ENCODE assay signal across 22 cellular contexts in the genomic region with DNA sequence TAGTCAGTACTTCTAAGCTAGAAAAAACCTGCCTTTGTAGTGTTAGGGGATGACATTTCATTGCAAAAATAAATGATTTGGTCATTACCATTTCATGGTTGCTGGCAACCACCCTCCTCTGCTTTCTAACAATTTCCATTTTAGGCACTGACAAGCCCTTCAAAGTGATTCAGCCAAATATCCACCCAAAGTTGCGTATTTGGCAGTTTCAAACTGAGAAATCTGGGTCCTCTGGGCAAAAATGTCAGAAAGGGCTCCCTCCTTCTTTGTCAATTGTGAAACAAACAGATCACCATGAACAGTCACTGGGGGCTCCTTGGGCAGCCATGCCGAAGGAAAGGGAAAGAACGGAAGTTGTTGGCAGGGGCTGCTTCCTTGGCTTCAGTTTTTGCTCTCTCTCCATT. TPM values are rescaled to one million over a fixed set of nuclear protein-coding genes. Genes with fewer than 3 reads are reported as not detected.
A peak's percentile ranks its signal among the peaks of the same experiment; 100 is the strongest.
DNase-seq lines count a peak whose midpoint lies in the region; ATAC-seq lines count a peak whose summit lies in the region.
"Had no signal": no experiment of that assay in that cellular context is flagged by ENCODE, and none has a peak within 500 bp of the region (broad histone marks: within the 10 kb centered on the region; RNA-seq: fewer than 3 reads in every experiment).

No MANE protein-coding gene starts in this region.

- in situ Hi-C loops in GM23248 (cut with MboI) = no loop called here

- peak overlapping the region in 1 of 2 donors; percentile 48 for H3K4me3 Mint-ChIP-seq in activated T-cell treated with anti-CD3 and anti-CD28 coated beads, Interleukin-2, amount 50 U/mL, for 72 hours
- H3K4me3 Mint-ChIP-seq: central memory CD8-positive, alpha-beta T cell; natural killer cell; stimulated activated naive B cell treated with anti-CD40 and anti-IgM and Interleukin-4, amounts not matched to agents 10 μg/mL and 1 μg/mL and 100 μg/mL, for 72 hours had no signal

- no peaks in the 10 kb centered on the region for H3K9me2 ChIP-seq in GM23248 (ENCODE audit: insufficient read depth)

- no peak overlapping the region for H3K27ac Mint-ChIP-seq in activated T-cell treated with anti-CD3 and anti-CD28 coated beads, Interleukin-2, amount 50 U/mL, for 72 hours
- H3K27ac Mint-ChIP-seq: natural killer cell; stimulated activated naive B cell treated with anti-CD40 and anti-IgM and Interleukin-4, amounts not matched to agents 10 μg/mL and 1 μg/mL and 100 μg/mL, for 72 hours had no signal

- H3K36me3 Mint-ChIP-seq in activated T-cell treated with anti-CD3 and anti-CD28 coated beads, Interleukin-2, amount 50 U/mL, for 72 hours (ENCODE audit: insufficient read depth in 2 of 2) = no peaks in the 10 kb centered on the region
- H3K36me3 Mint-ChIP-seq: natural killer cell; stimulated activated naive B cell treated with anti-CD40 and anti-IgM and Interleukin-4, amounts not matched to agents 10 μg/mL and 1 μg/mL and 100 μg/mL, for 72 hours had no signal

- H3K4me1 Mint-ChIP-seq in activated T-cell treated with anti-CD3 and anti-CD28 coated beads, Interleukin-2, amount 50 U/mL, for 72 hours (ENCODE audit: low read depth) = peaks cover 36% of the 10 kb centered on the region
- H3K4me1 Mint-ChIP-seq: central memory CD8-positive, alpha-beta T cell; natural killer cell; stimulated activated naive B cell treated with anti-CD40 and anti-IgM and Interleukin-4, amounts not matched to agents 10 μg/mL and 1 μg/mL and 100 μg/mL, for 72 hours had no signal

- H3K27ac ChIP-seq in GM23248 = peak overlapping the region; percentile 30
- H3K27ac ChIP-seq: adrenal gland, upper lobe of right lung had no signal

- 0 out of 2 replicates have a peak overlapping the region, but pooled peaks have one; percentile 24 for H2AFZ ChIP-seq in GM23248

- H3K4me3 ChIP-seq in GM23248 (peak overlapping the region; percentile 32; the same call in 1 of the 2 replicates), skeletal muscle satellite cell (ENCODE audit: low read length) (no peak overlapping the region)
- H3K4me3 ChIP-seq: adrenal gland, upper lobe of right lung had no signal

- H3K4me2 ChIP-seq in GM23248 (ENCODE audit: unreplicated experiment) (peak overlapping the region; percentile 53), skeletal muscle satellite cell (ENCODE audit: low read length) (peak overlapping the region; percentile 25)

- peaks cover 25% of the 10 kb centered on the region for H3F3A ChIP-seq in GM23248 (ENCODE audit: insufficient read depth)

- H4K20me1 ChIP-seq in GM23248 (ENCODE audit: insufficient read depth) = no peaks in the 10 kb centered on the region

- peaks cover 84% of the 10 kb centered on the region for H3K27me3 Mint-ChIP-seq in activated T-cell treated with anti-CD3 and anti-CD28 coated beads, Interleukin-2, amount 50 U/mL, for 72 hours (ENCODE audit: low read depth)
- H3K27me3 Mint-ChIP-seq: central memory CD8-positive, alpha-beta T cell had no signal

- H3K4me1 ChIP-seq in GM23248 (ENCODE audit: insufficient read depth) = peaks cover 42% of the 10 kb centered on the region
- H3K4me1 ChIP-seq in skeletal muscle satellite cell (ENCODE audit: control insufficient read depth, insufficient read depth, low read length) = peaks cover 38% of the 10 kb centered on the region
- H3K4me1 ChIP-seq: adrenal gland had no signal

- H3K79me2 ChIP-seq in GM23248 (ENCODE audit: insufficient read depth) = no peaks in the 10 kb centered on the region

- H3K27me3 ChIP-seq in GM23248 (replicated peaks; ENCODE audit: insufficient read depth) (no peaks in the 10 kb centered on the region), skeletal muscle satellite cell (ENCODE audit: control insufficient read depth, insufficient read depth, low read length) (no peaks in the 10 kb centered on the region)
- H3K27me3 ChIP-seq: adrenal gland, upper lobe of right lung had no signal

- H3K9ac ChIP-seq in GM23248 (no peak overlapping the region), skeletal muscle satellite cell (ENCODE audit: low read depth, low read length) (no peak overlapping the region)

- WGBS in GM23248 (ENCODE audit: low coverage in 1 of 2, low lambda C conversion rate in 2 of 2, missing lambda C conversion rate in 2 of 2), 2 experiments = 12 to 27% methylated on average over 3 of the region's 3 CpGs

- H3K36me3 ChIP-seq in GM23248 (ENCODE audit: low read depth) (no peaks in the 10 kb centered on the region), skeletal muscle satellite cell (ENCODE audit: insufficient read depth, low read length) (no peaks in the 10 kb centered on the region)
- H3K36me3 ChIP-seq: adrenal gland, upper lobe of right lung had no signal

- no peaks in the 10 kb centered on the region for H3K9me3 ChIP-seq in GM23248 (ENCODE audit: low read depth)
- H3K9me3 ChIP-seq in skeletal muscle satellite cell (replicated peaks; ENCODE audit: low read length) = no peaks in the 10 kb centered on the region
- H3K9me3 ChIP-seq: adrenal gland, upper lobe of right lung had no signal

- ATAC-seq in activated T-cell treated with anti-CD3 and anti-CD28 coated beads, Interleukin-2, amount 50 U/mL, for 72 hours (replicated peaks in 1 of 2) = peak; percentile 63 to 71
- ATAC-seq: HepG2; natural killer cell; SK-N-SH treated with all-trans-retinoic acid at 6 μM for 48 hours; stimulated activated naive B cell treated with anti-CD40 and anti-IgM and Interleukin-4, amounts not matched to agents 10 μg/mL and 1 μg/mL and 100 μg/mL, for 72 hours; upper lobe of right lung had no signal

- peak; percentile 16 to 20 for DNase-seq in activated T-cell treated with anti-CD3 and anti-CD28 coated beads, Interleukin-2, amount 50 U/mL, for 72 hours
- DNase-seq in activated T-cell treated with anti-CD3 and anti-CD28 coated beads, Interleukin-2, amount 50 U/mL, for 1 hour = no peak
- peak; percentile 70 for DNase-seq in GM23248
- peak; percentile 81 for DNase-seq in fibroblast of gingiva (ENCODE audit: low read depth)
- DNase-seq in Ammon's horn (ENCODE audit: low spot score) = no peak
- DNase-seq in DMS114 treated with DMSO at 0.1 percent for 48 hours (lab: John Stamatoyannopoulos, UW; ENCODE audit: unreplicated experiment) = no peak
- DNase-seq in DMS79 treated with DMSO at 0.1 percent for 48 hours (lab: John Stamatoyannopoulos, UW) = no peak
- DNase-seq: adrenal gland; effector CD4-positive, alpha-beta T cell; hippocampal formation; kidney; natural killer cell; NCI-H1436 treated with DMSO at 0.1 percent for 48 hours; stimulated activated naive B cell treated with anti-CD40 and anti-IgM and Interleukin-4, amounts not matched to agents 10 μg/mL and 1 μg/mL and 100 μg/mL, for 72 hours; upper lobe of right lung had no signal

- peaks cover 0 to 1% of the 10 kb centered on the region in 2 donors for H3K9me3 Mint-ChIP-seq in activated T-cell treated with anti-CD3 and anti-CD28 coated beads, Interleukin-2, amount 50 U/mL, for 72 hours
- H3K9me3 Mint-ChIP-seq: central memory CD8-positive, alpha-beta T cell; natural killer cell; stimulated activated naive B cell treated with anti-CD40 and anti-IgM and Interleukin-4, amounts not matched to agents 10 μg/mL and 1 μg/mL and 100 μg/mL, for 72 hours had no signal

RNA-seq across cellular contexts. Expression of a gene that starts 33.0 kb away (rescaled TPM):
- 1 to 10 TPM; 1.1 to 1.3 TPM for total RNA-seq in activated T-cell treated with anti-CD3 and anti-CD28 coated beads, Interleukin-2, amount 50 U/mL, for 72 hours
- total RNA-seq in GM23248 (2014; rRNA removed; shearing (Covaris generic)) = 0.63 TPM in 1 of 2 replicates, not detected in the other
- not detected in 2 replicates for polyA plus RNA-seq in GM23248 (2016; fragmentation: Nextera tagmentation; extraction: Ambion mirVana)
- not detected in 2 replicates for total RNA-seq in skeletal muscle satellite cell (2012; rRNA removed)
- total RNA-seq: adrenal gland, Daoy, kidney, mesenteric fat pad, natural killer cell, posterior vena cava, upper lobe of right lung had no signal
- polyA plus RNA-seq: adrenal gland had no signal

Comparison
In these comparisons a context has a peak if more than half of its experiments do, and no peak if none do; other contexts are left out.
1. DNase-seq: peak in activated T-cell treated with anti-CD3 and anti-CD28 coated beads, Interleukin-2, amount 50 U/mL, for 72 hours (2 of 2), GM23248 (single experiment) and fibroblast of gingiva (single experiment); none in activated T-cell treated with anti-CD3 and anti-CD28 coated beads, Interleukin-2, amount 50 U/mL, for 1 hour (single experiment), Ammon's horn (single experiment), DMS114 treated with DMSO at 0.1 percent for 48 hours (single experiment) and DMS79 treated with DMSO at 0.1 percent for 48 hours (single experiment).